In genomic region chr14:91501348-91501747, GRCh38 we compare ENCODE assay signal across 26 cellular contexts.
"Had no signal": no experiment of that assay in that cellular context is flagged by ENCODE, and none has a peak within 500 bp of the region (broad histone marks: within the 10 kb centered on the region; RNA-seq: fewer than 3 reads in every experiment).

No MANE protein-coding gene starts in this region.

- H3K27me3 Mint-ChIP-seq: activated CD4-positive, alpha-beta T cell treated with anti-CD3 and anti-CD28 coated beads, Interleukin-2, amount 10 ng/mL, durations not matched to agents 7 days and 5 days; activated naive CD8-positive, alpha-beta T cell treated with anti-CD3 and anti-CD28 coated beads for 36 hours had no signal

- H3K4me3 ChIP-seq: breast epithelium, coronary artery, esophagus squamous epithelium, gastroesophageal sphincter, sigmoid colon, smooth muscle cell, thoracic aorta, upper lobe of right lung had no signal

- H3K36me3 ChIP-seq: breast epithelium, thoracic aorta had no signal

- ATAC-seq: activated CD4-positive, CD25-positive, alpha-beta regulatory T cell treated with anti-CD3 and anti-CD28 coated beads, Interleukin-2, amount 50 U/mL, for 24 hours; gastroesophageal sphincter; left ventricle myocardium superior; upper lobe of right lung had no signal

- H3K9me3 ChIP-seq: breast epithelium, esophagus squamous epithelium, gastroesophageal sphincter, sigmoid colon, thoracic aorta, upper lobe of right lung had no signal

- H3K27me3 ChIP-seq: breast epithelium, esophagus squamous epithelium, gastroesophageal sphincter, sigmoid colon, upper lobe of right lung had no signal

- DNase-seq: activated CD4-positive, alpha-beta T cell treated with anti-CD3 and anti-CD28 coated beads, Interleukin-2, amount 10 ng/mL, durations not matched to agents 7 days and 5 days; activated naive CD4-positive, alpha-beta T cell; activated naive CD8-positive, alpha-beta T cell treated with anti-CD3 and anti-CD28 coated beads for 36 hours; activated T-cell treated with anti-CD3 and anti-CD28 coated beads, Interleukin-2, amount 50 U/mL, for 1 hour; amniotic stem cell; endodermal cell; esophagus squamous epithelium; head of caudate nucleus; hypothalamus; left ventricle myocardium superior; mammary epithelial cell; occipital lobe; sigmoid colon; stimulated activated CD4-positive, alpha-beta T cell treated with anti-CD3 and anti-CD28 coated beads, Interleukin-15, amount 100 ng/mL, for 24 hours; stimulated activated CD4-positive, alpha-beta T cell treated with anti-CD3 and anti-CD28 coated beads, Interleukin-2, amount 100 ng/mL, for 48 hours; stimulated activated CD8-positive, alpha-beta memory T cell treated with anti-CD3 and anti-CD28 coated beads, Interleukin-4, amount 100 ng/mL, for 48 hours; stimulated activated naive CD4-positive, alpha-beta T cell; upper lobe of right lung had no signal

- H3K27ac ChIP-seq: breast epithelium, coronary artery, esophagus squamous epithelium, gastroesophageal sphincter, sigmoid colon, thoracic aorta, upper lobe of right lung had no signal

- H3K4me3 Mint-ChIP-seq: activated CD4-positive, alpha-beta T cell treated with anti-CD3 and anti-CD28 coated beads, Interleukin-2, amount 10 ng/mL, durations not matched to agents 7 days and 5 days; activated naive CD8-positive, alpha-beta T cell treated with anti-CD3 and anti-CD28 coated beads for 36 hours; endodermal cell; neural crest cell had no signal

- H3K9me3 Mint-ChIP-seq: activated CD4-positive, alpha-beta T cell treated with anti-CD3 and anti-CD28 coated beads, Interleukin-2, amount 10 ng/mL, durations not matched to agents 7 days and 5 days; activated naive CD8-positive, alpha-beta T cell treated with anti-CD3 and anti-CD28 coated beads for 36 hours; activated T-helper 2 cell treated with anti-CD3 and anti-CD28 coated beads, Interferon-gamma antibody, Interleukin-2, Interleukin-4, amounts not matched to agents 10 μg/mL and 5 μg/mL and 100 μg/mL, durations not matched to agents 14 hours and 24 hours and 36 hours; endodermal cell; neural crest cell had no signal

- H3K4me2 ChIP-seq: smooth muscle cell had no signal

- H3K27ac Mint-ChIP-seq: activated T-helper 2 cell treated with anti-CD3 and anti-CD28 coated beads, Interferon-gamma antibody, Interleukin-2, Interleukin-4, amounts not matched to agents 10 μg/mL and 5 μg/mL and 100 μg/mL, durations not matched to agents 14 hours and 24 hours and 36 hours; endodermal cell had no signal
